ENCODE assay signal across 8 cellular contexts in genomic region chr9:129888085-129888808, GRCh38. TPM values are rescaled to one million over a fixed set of nuclear protein-coding genes. Genes with fewer than 3 reads are reported as not detected.
DNase-seq lines count a peak whose midpoint lies in the region; ATAC-seq and TF ChIP-seq lines count a peak whose summit lies in the region.

No MANE protein-coding gene starts in this region.

- H3K9me2 ChIP-seq in PC-9 (ENCODE audit: insufficient read depth) = no peaks in the 10 kb centered on the region

- DNase-seq in PC-9 (peak; percentile 66 to 79), NCI-H526 (lab: John Stamatoyannopoulos, UW) (no peak), NCI-H1105 treated with DMSO at 0.1 percent for 48 hours (lab: John Stamatoyannopoulos, UW) (no peak)
- DNase-seq in activated T-helper 2 cell treated with anti-CD3 and anti-CD28 coated beads, Interferon-gamma antibody, Interleukin-2, Interleukin-4, amounts not matched to agents 10 μg/mL and 5 μg/mL and 100 μg/mL, durations not matched to agents 14 hours and 24 hours and 36 hours (ENCODE audit: low spot score) = peak; percentile 95
- DNase-seq in stimulated activated naive CD4-positive, alpha-beta T cell (lab: John Stamatoyannopoulos, UW) = peak; percentile 76 to 97 (median 86)

- H4K20me1 ChIP-seq in PC-9 (ENCODE audit: insufficient read depth) = no peaks in the 10 kb centered on the region

- H3K27me3 Mint-ChIP-seq in activated T-helper 2 cell treated with anti-CD3 and anti-CD28 coated beads, Interferon-gamma antibody, Interleukin-2, Interleukin-4, amounts not matched to agents 10 μg/mL and 5 μg/mL and 100 μg/mL, durations not matched to agents 14 hours and 24 hours and 36 hours (ENCODE audit: low read depth) = no peaks in the 10 kb centered on the region

- ATAC-seq in GM18508 (IDR thresholded peaks at IDR 0.05; ENCODE audit: insufficient read depth, unreplicated experiment) (peak; percentile 51), HG02870 (IDR thresholded peaks at IDR 0.05; ENCODE audit: unreplicated experiment) (peak; percentile 49)

- intact Hi-C loops in PC-9 (cut with micrococcal nuclease; ENCODE audit: unreplicated experiment) = loop anchor here (5.0 to 10.0 kb wide), 4 partner anchors 109 to 797 kb away; no protein-coding TSS in a partner anchor
- intact Hi-C loops in activated T-helper 2 cell treated with anti-CD3 and anti-CD28 coated beads, Interferon-gamma antibody, Interleukin-2, Interleukin-4, amounts not matched to agents 10 μg/mL and 5 μg/mL and 100 μg/mL, durations not matched to agents 14 hours and 24 hours and 36 hours (cut with micrococcal nuclease) = loop anchor here (1.0 to 5.0 kb wide), 5 partner anchors 107 to 401 kb away; no protein-coding TSS in a partner anchor

- BruUV-seq in PC-9 (replicated peaks; lab: Mats Ljungman, UMichigan) = no TSS peak

- 91 to 92% methylated on average over 19 to 23 of the region's 26 CpGs for WGBS in mesodermal cell (ENCODE audit: insufficient coverage in 2 of 2), 2 experiments

- 0 out of 2 replicates have a peak overlapping the region, but pooled peaks have one; percentile 6 for H3K4me2 ChIP-seq in PC-9

- H3K9me3 Mint-ChIP-seq in activated T-helper 2 cell treated with anti-CD3 and anti-CD28 coated beads, Interferon-gamma antibody, Interleukin-2, Interleukin-4, amounts not matched to agents 10 μg/mL and 5 μg/mL and 100 μg/mL, durations not matched to agents 14 hours and 24 hours and 36 hours = no peaks in the 10 kb centered on the region

- no peak for TF ChIP-seq CTCF in PC-9 (conservative IDR thresholded peaks at IDR 0.05)

- peak overlapping the region; percentile 99 for H3K27ac Mint-ChIP-seq in activated T-helper 2 cell treated with anti-CD3 and anti-CD28 coated beads, Interferon-gamma antibody, Interleukin-2, Interleukin-4, amounts not matched to agents 10 μg/mL and 5 μg/mL and 100 μg/mL, durations not matched to agents 14 hours and 24 hours and 36 hours

- H3K4me3 ChIP-seq in PC-9 = no peak overlapping the region
- no peak overlapping the region for H3K4me3 ChIP-seq in mesodermal cell (ENCODE audit: extremely low read depth, insufficient read depth, low read length, poor library complexity, severe bottlenecking)

- no peaks in the 10 kb centered on the region for H3K36me3 ChIP-seq in PC-9 (ENCODE audit: low read depth)
- H3K36me3 ChIP-seq in mesodermal cell (ENCODE audit: control insufficient read depth, insufficient read depth, low read length) = peaks cover 43% of the 10 kb centered on the region

- H3K36me3 Mint-ChIP-seq in activated T-helper 2 cell treated with anti-CD3 and anti-CD28 coated beads, Interferon-gamma antibody, Interleukin-2, Interleukin-4, amounts not matched to agents 10 μg/mL and 5 μg/mL and 100 μg/mL, durations not matched to agents 14 hours and 24 hours and 36 hours (ENCODE audit: low read depth) = peaks cover 84% of the 10 kb centered on the region

- CTCF ChIA-PET in PC-9 (lab: Charles Lee) = interaction anchor here (0.6 to 0.7 kb wide), 2 partner anchors 46 to 165 kb away, joined by 4 to 8 read pairs; no protein-coding TSS in a partner anchor

- POLR2A ChIA-PET in PC-9 (lab: Charles Lee; ENCODE audit: unreplicated experiment) = interaction anchor here (0.6 kb wide), 2 partner anchors 22 to 152 kb away, joined by 3 to 5 read pairs; no protein-coding TSS in a partner anchor

- H3K4me1 Mint-ChIP-seq in activated T-helper 2 cell treated with anti-CD3 and anti-CD28 coated beads, Interferon-gamma antibody, Interleukin-2, Interleukin-4, amounts not matched to agents 10 μg/mL and 5 μg/mL and 100 μg/mL, durations not matched to agents 14 hours and 24 hours and 36 hours (ENCODE audit: low read depth) = peaks cover 71% of the 10 kb centered on the region

- peaks cover 13% of the 10 kb centered on the region; the same call in 1 of the 2 replicates for H3F3A ChIP-seq in PC-9 (ENCODE audit: insufficient read depth, low read depth)

- H3K4me3 Mint-ChIP-seq in activated T-helper 2 cell treated with anti-CD3 and anti-CD28 coated beads, Interferon-gamma antibody, Interleukin-2, Interleukin-4, amounts not matched to agents 10 μg/mL and 5 μg/mL and 100 μg/mL, durations not matched to agents 14 hours and 24 hours and 36 hours (ENCODE audit: low read depth) = peak overlapping the region; percentile 82

- H3K27me3 ChIP-seq in PC-9 (ENCODE audit: insufficient read depth, low read depth) = no peaks in the 10 kb centered on the region

- H2AFZ ChIP-seq in PC-9 = no peak overlapping the region

- H3K4me1 ChIP-seq in PC-9 (replicated peaks; ENCODE audit: insufficient read depth) (peaks cover 46% of the 10 kb centered on the region), mesodermal cell (ENCODE audit: control insufficient read depth, insufficient read depth, low read length, poor library complexity, severe bottlenecking) (peaks cover 47% of the 10 kb centered on the region)

- H3K27ac ChIP-seq in PC-9 (peak overlapping the region; percentile 49; the same call in 1 of the 2 replicates), mesodermal cell (ENCODE audit: low read depth, low read length, severe bottlenecking) (peak overlapping the region; percentile 57)

- H3K9me3 ChIP-seq in PC-9 (ENCODE audit: insufficient read depth, low read depth) (no peaks in the 10 kb centered on the region), mesodermal cell (ENCODE audit: control insufficient read depth, low read length) (no peaks in the 10 kb centered on the region)

- H3K79me2 ChIP-seq in PC-9 (ENCODE audit: low read depth) = no peaks in the 10 kb centered on the region

RNA-seq across cellular contexts. Expression of gene USP20, which starts 53.0 kb away (rescaled TPM):
- 22.1 and 27.8 TPM in 2 replicates for total RNA-seq in PC-9 (2021)
- total RNA-seq in activated T-helper 2 cell treated with anti-CD3 and anti-CD28 coated beads, Interferon-gamma antibody, Interleukin-2, Interleukin-4, amounts not matched to agents 10 μg/mL and 5 μg/mL and 100 μg/mL, durations not matched to agents 14 hours and 24 hours and 36 hours = 45.6 and 52.3 TPM in 2 replicates
- 19.9 TPM for polyA plus RNA-seq in mesodermal cell (2013, experiment 1 of 2)
- polyA plus RNA-seq in mesodermal cell (2013, experiment 2 of 2) = 15.3 TPM

RNA-seq across cellular contexts. Expression of gene C9orf78, which starts 53.2 kb away (rescaled TPM):
- total RNA-seq in PC-9 (2021) = 39.2 and 51.7 TPM in 2 replicates
- 54.4 and 59.6 TPM in 2 replicates for total RNA-seq in activated T-helper 2 cell treated with anti-CD3 and anti-CD28 coated beads, Interferon-gamma antibody, Interleukin-2, Interleukin-4, amounts not matched to agents 10 μg/mL and 5 μg/mL and 100 μg/mL, durations not matched to agents 14 hours and 24 hours and 36 hours
- 39.7 TPM for polyA plus RNA-seq in mesodermal cell (2013, experiment 1 of 2)
- 39.9 TPM for polyA plus RNA-seq in mesodermal cell (2013, experiment 2 of 2)

Comparison
In these comparisons a context has a peak if more than half of its experiments do, and no peak if none do; other contexts are left out.
1. DNase-seq: peak in PC-9 (2 of 2), activated T-helper 2 cell treated with anti-CD3 and anti-CD28 coated beads, Interferon-gamma antibody, Interleukin-2, Interleukin-4, amounts not matched to agents 10 μg/mL and 5 μg/mL and 100 μg/mL, durations not matched to agents 14 hours and 24 hours and 36 hours (single experiment) and stimulated activated naive CD4-positive, alpha-beta T cell (6 of 6); none in NCI-H526 (0 of 2) and NCI-H1105 treated with DMSO at 0.1 percent for 48 hours (single experiment).